2 cellular contexts compared by ENCODE assay signal in the genomic region with DNA sequence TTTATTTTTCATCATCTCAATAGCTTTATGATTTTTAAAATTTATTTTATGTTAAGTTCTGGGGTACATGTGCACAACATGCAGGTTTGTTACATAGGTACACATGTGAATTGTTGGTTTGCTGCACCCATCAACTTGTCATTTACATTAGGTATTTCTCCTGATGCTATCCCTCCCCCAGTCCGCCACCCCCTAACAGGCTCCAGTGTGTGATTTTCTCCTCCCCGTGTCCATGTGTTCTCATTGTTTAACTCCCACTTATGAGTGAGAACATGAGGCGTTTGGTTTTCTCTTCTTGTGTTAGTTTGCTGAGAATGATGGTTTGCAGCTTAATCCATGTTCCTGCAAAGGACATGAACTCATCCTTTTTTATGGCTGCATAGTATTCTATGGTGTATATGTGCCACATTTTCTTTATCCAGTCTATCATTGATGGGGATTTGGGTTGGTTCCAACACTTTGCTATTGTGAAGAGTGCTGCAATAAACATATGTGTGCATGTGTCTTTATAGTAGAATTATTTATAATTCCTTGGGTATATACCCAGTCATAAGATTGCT. TPM values are rescaled to one million over a fixed set of nuclear protein-coding genes. Genes with fewer than 3 reads are reported as not detected.
"Had no signal": no experiment of that assay in that cellular context is flagged by ENCODE, and none has a peak within 500 bp of the region (broad histone marks: within the 10 kb centered on the region; RNA-seq: fewer than 3 reads in every experiment).

No MANE protein-coding gene starts in this region.

RNA-seq across cellular contexts. Expression of a gene that starts 32.7 kb away (rescaled TPM):
- total RNA-seq: astrocyte, chondrocyte had no signal
